Comparison of ENCODE assay signal across 1 cellular context in genomic region chr6:26025894-26026832, GRCh38.
TF ChIP-seq lines count a peak whose summit lies in the region.

No MANE protein-coding gene starts in this region.

TF ChIP-seq in A549, 52 proteins besides CTCF, POLR2A, EP300 and RAD21 (continued from another document):
- TF ChIP-seq, protein P1, sequence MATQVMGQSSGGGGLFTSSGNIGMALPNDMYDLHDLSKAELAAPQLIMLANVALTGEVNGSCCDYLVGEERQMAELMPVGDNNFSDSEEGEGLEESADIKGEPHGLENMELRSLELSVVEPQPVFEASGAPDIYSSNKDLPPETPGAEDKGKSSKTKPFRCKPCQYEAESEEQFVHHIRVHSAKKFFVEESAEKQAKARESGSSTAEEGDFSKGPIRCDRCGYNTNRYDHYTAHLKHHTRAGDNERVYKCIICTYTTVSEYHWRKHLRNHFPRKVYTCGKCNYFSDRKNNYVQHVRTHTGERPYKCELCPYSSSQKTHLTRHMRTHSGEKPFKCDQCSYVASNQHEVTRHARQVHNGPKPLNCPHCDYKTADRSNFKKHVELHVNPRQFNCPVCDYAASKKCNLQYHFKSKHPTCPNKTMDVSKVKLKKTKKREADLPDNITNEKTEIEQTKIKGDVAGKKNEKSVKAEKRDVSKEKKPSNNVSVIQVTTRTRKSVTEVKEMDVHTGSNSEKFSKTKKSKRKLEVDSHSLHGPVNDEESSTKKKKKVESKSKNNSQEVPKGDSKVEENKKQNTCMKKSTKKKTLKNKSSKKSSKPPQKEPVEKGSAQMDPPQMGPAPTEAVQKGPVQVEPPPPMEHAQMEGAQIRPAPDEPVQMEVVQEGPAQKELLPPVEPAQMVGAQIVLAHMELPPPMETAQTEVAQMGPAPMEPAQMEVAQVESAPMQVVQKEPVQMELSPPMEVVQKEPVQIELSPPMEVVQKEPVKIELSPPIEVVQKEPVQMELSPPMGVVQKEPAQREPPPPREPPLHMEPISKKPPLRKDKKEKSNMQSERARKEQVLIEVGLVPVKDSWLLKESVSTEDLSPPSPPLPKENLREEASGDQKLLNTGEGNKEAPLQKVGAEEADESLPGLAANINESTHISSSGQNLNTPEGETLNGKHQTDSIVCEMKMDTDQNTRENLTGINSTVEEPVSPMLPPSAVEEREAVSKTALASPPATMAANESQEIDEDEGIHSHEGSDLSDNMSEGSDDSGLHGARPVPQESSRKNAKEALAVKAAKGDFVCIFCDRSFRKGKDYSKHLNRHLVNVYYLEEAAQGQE (IDR thresholded peaks at IDR 0.05): peak; percentile 37; the same call in 1 of the 2 replicates
- TF ChIP-seq NFE2L2 (conservative IDR thresholded peaks at IDR 0.05; ENCODE audit: low read length) (no peak), TP53 (CRISPR knock-in tag; IDR thresholded peaks at IDR 0.05) (peak; percentile 82; the same call in 1 of the 2 replicates), SREBF2 (IDR thresholded peaks at IDR 0.05) (no peak), CHD2 (IDR thresholded peaks at IDR 0.05; ENCODE audit: low read length, partially characterized antibody) (peak; percentile 22), ZSCAN20 (CRISPR knock-in tag; IDR thresholded peaks at IDR 0.05) (peak; percentile 27; the same call in 1 of the 2 replicates), RCOR1 (IDR thresholded peaks at IDR 0.05; ENCODE audit: low read depth, low read length) (no peak), HOXB13 (CRISPR knock-in tag; IDR thresholded peaks at IDR 0.05; ENCODE audit: low read depth) (no peak), MAZ (IDR thresholded peaks at IDR 0.05; ENCODE audit: borderline replicate concordance, low read depth, low read length) (no peak), CBX8 (IDR thresholded peaks at IDR 0.05) (no peak), HMGXB4 (CRISPR knock-in tag; IDR thresholded peaks at IDR 0.05; ENCODE audit: borderline replicate concordance) (0 out of 2 replicates have a peak, but pooled peaks have one; percentile 36)
